In genomic region chr3:143216709-143217182, GRCh38 we compare ENCODE assay signal across 14 cellular contexts.
DNase-seq lines count a peak whose midpoint lies in the region; ATAC-seq and TF ChIP-seq lines count a peak whose summit lies in the region.
"Had no signal": no experiment of that assay in that cellular context is flagged by ENCODE, and none has a peak within 500 bp of the region (broad histone marks: within the 10 kb centered on the region; RNA-seq: fewer than 3 reads in every experiment).

No MANE protein-coding gene starts in this region.

- no peak for TF ChIP-seq EP300 in SK-N-SH (IDR thresholded peaks at IDR 0.05; ENCODE audit: borderline replicate concordance in 1 of 2, low read depth in 1 of 2, low read length in 1 of 2)
- TF ChIP-seq EP300 in esophagus muscularis mucosa (IDR thresholded peaks at IDR 0.05) = no peak

- H3K36me3 ChIP-seq in SK-N-SH (replicated peaks in 1 of 2; ENCODE audit: control insufficient read depth in 1 of 2, insufficient read depth in 2 of 2, low read length in 1 of 2) = no peaks in the 10 kb centered on the region
- no peaks in the 10 kb centered on the region for H3K36me3 ChIP-seq in esophagus muscularis mucosa
- H3K36me3 ChIP-seq: thoracic aorta had no signal

- TF ChIP-seq CTCF in SK-N-SH (IDR thresholded peaks at IDR 0.05) (no peak), esophagus muscularis mucosa (IDR thresholded peaks at IDR 0.05) (no peak)

- H3K4me2 ChIP-seq in SK-N-SH = peak overlapping the region; percentile 4; the same call in 1 of the 2 replicates

- no peaks in the 10 kb centered on the region for H3K27me3 Mint-ChIP-seq in activated T-cell treated with anti-CD3 and anti-CD28 coated beads, Interleukin-2, amount 50 U/mL, for 24 hours
- H3K27me3 Mint-ChIP-seq in stimulated activated naive B cell treated with anti-CD40 and anti-IgM and Interleukin-4, amounts not matched to agents 10 μg/mL and 1 μg/mL and 100 μg/mL, for 72 hours = no peaks in the 10 kb centered on the region

- WGBS in SK-N-SH (ENCODE audit: low lambda C conversion rate) = 51% methylated on average over 3 of the region's 3 CpGs
- 62% methylated on average over 3 of the region's 3 CpGs for WGBS in esophagus muscularis mucosa

- no peaks in the 10 kb centered on the region for H3K9me3 ChIP-seq in SK-N-SH
- H3K9me3 ChIP-seq in esophagus muscularis mucosa = no peaks in the 10 kb centered on the region
- H3K9me3 ChIP-seq: thoracic aorta had no signal

- H3K4me3 ChIP-seq in SK-N-SH (ENCODE audit: low read depth in 2 of 2, low read length in 1 of 2) = no peak overlapping the region
- H3K4me3 ChIP-seq in esophagus muscularis mucosa = no peak overlapping the region
- H3K4me3 ChIP-seq: thoracic aorta had no signal

- CTCF ChIA-PET in SK-N-SH (lab: Yijun Ruan, JAX) = no interaction called here

- no peak overlapping the region for H3K27ac ChIP-seq in SK-N-SH (ENCODE audit: low read depth in 2 of 2, low read length in 1 of 2)
- H3K27ac ChIP-seq in esophagus muscularis mucosa (replicated peaks in 1 of 4) = no peak overlapping the region
- H3K27ac ChIP-seq: thoracic aorta, VCaP had no signal

- H3K79me2 ChIP-seq in SK-N-SH (ENCODE audit: insufficient read depth) = no peaks in the 10 kb centered on the region

- no peak for TF ChIP-seq POLR2A in esophagus muscularis mucosa (IDR thresholded peaks at IDR 0.05; ENCODE audit: low read depth)

- H3F3A ChIP-seq in SK-N-SH (replicated peaks; ENCODE audit: insufficient read depth) = no peaks in the 10 kb centered on the region

- no peaks in the 10 kb centered on the region for H3K9me2 ChIP-seq in SK-N-SH

- no peak for ATAC-seq in stimulated activated naive B cell treated with anti-CD40 and anti-IgM and Interleukin-4, amounts not matched to agents 10 μg/mL and 1 μg/mL and 100 μg/mL, for 72 hours (replicated peaks)
- ATAC-seq: effector memory CD8-positive, alpha-beta T cell had no signal

- H3K9me3 Mint-ChIP-seq in activated T-cell treated with anti-CD3 and anti-CD28 coated beads, Interleukin-2, amount 50 U/mL, for 24 hours = no peaks in the 10 kb centered on the region
- H3K9me3 Mint-ChIP-seq in stimulated activated naive B cell treated with anti-CD40 and anti-IgM and Interleukin-4, amounts not matched to agents 10 μg/mL and 1 μg/mL and 100 μg/mL, for 72 hours = no peaks in the 10 kb centered on the region
- H3K9me3 Mint-ChIP-seq: effector memory CD8-positive, alpha-beta T cell had no signal

- H3K4me1 Mint-ChIP-seq in activated T-cell treated with anti-CD3 and anti-CD28 coated beads, Interleukin-2, amount 50 U/mL, for 24 hours (ENCODE audit: low read depth) = peaks cover 21% of the 10 kb centered on the region
- peaks cover 20 to 46% of the 10 kb centered on the region in 2 donors for H3K4me1 Mint-ChIP-seq in stimulated activated naive B cell treated with anti-CD40 and anti-IgM and Interleukin-4, amounts not matched to agents 10 μg/mL and 1 μg/mL and 100 μg/mL, for 72 hours

- H3K27me3 ChIP-seq in SK-N-SH (ENCODE audit: insufficient read depth) = no peaks in the 10 kb centered on the region
- no peaks in the 10 kb centered on the region for H3K27me3 ChIP-seq in esophagus muscularis mucosa

- H3K9ac ChIP-seq in SK-N-SH = no peak overlapping the region

- H4K20me1 ChIP-seq in SK-N-SH (ENCODE audit: insufficient read depth) = no peaks in the 10 kb centered on the region

- H3K4me1 ChIP-seq in SK-N-SH (ENCODE audit: control insufficient read depth in 1 of 2, insufficient read depth in 2 of 2, low read depth in 1 of 2, low read length in 1 of 2) (no peaks in the 10 kb centered on the region), esophagus muscularis mucosa (no peaks in the 10 kb centered on the region)

- no peak for TF ChIP-seq RAD21 in SK-N-SH (IDR thresholded peaks at IDR 0.05; ENCODE audit: low read length)

- H3K27ac Mint-ChIP-seq in activated T-cell treated with anti-CD3 and anti-CD28 coated beads, Interleukin-2, amount 50 U/mL, for 24 hours = peak overlapping the region; percentile 62
- H3K27ac Mint-ChIP-seq in stimulated activated naive B cell treated with anti-CD40 and anti-IgM and Interleukin-4, amounts not matched to agents 10 μg/mL and 1 μg/mL and 100 μg/mL, for 72 hours = peak overlapping the region; percentile 70

- peak overlapping the region; percentile 5 for H2AFZ ChIP-seq in SK-N-SH (ENCODE audit: low read depth)

- H3K36me3 Mint-ChIP-seq in activated T-cell treated with anti-CD3 and anti-CD28 coated beads, Interleukin-2, amount 50 U/mL, for 24 hours (ENCODE audit: low read depth) = no peaks in the 10 kb centered on the region
- H3K36me3 Mint-ChIP-seq in stimulated activated naive B cell treated with anti-CD40 and anti-IgM and Interleukin-4, amounts not matched to agents 10 μg/mL and 1 μg/mL and 100 μg/mL, for 72 hours = no peaks in the 10 kb centered on the region

- POLR2A ChIA-PET in SK-N-SH (lab: Yijun Ruan, JAX) = no interaction called here

- no peak for DNase-seq in activated T-cell treated with anti-CD3 and anti-CD28 coated beads, Interleukin-2, amount 50 U/mL, for 24 hours
- no peak for DNase-seq in activated T-cell treated with anti-CD3 and anti-CD28 coated beads, Interleukin-2, amount 50 U/mL, for 48 hours
- no peak for DNase-seq in SK-N-SH
- DNase-seq in fibroblast of peridontal ligament (ENCODE audit: extremely low read depth) = peak; percentile 67
- no peak for DNase-seq in stimulated activated naive B cell treated with anti-CD40 and anti-IgM and Interleukin-4, amounts not matched to agents 10 μg/mL and 1 μg/mL and 100 μg/mL, for 72 hours
- no peak for DNase-seq in esophagus muscularis mucosa (ENCODE audit: extremely low spot score)
- DNase-seq in cerebellum (ENCODE audit: low spot score) = no peak
- no peak for DNase-seq in T-helper 9 cell
- DNase-seq: effector memory CD8-positive, alpha-beta T cell; NCI-H1436; NCI-H82; nucleus accumbens had no signal

- intact Hi-C loops in esophagus muscularis mucosa (cut with DNase I) = no loop called here

- H3K4me3 Mint-ChIP-seq in activated T-cell treated with anti-CD3 and anti-CD28 coated beads, Interleukin-2, amount 50 U/mL, for 24 hours = peak overlapping the region; percentile 40
- H3K4me3 Mint-ChIP-seq in stimulated activated naive B cell treated with anti-CD40 and anti-IgM and Interleukin-4, amounts not matched to agents 10 μg/mL and 1 μg/mL and 100 μg/mL, for 72 hours = peak overlapping the region in 1 of 2 donors; percentile 57
- H3K4me3 Mint-ChIP-seq: effector memory CD8-positive, alpha-beta T cell had no signal

TF ChIP-seq in SK-N-SH, 30 proteins besides CTCF, POLR2A, EP300 and RAD21:
- TF ChIP-seq TEAD4 (IDR thresholded peaks at IDR 0.05; ENCODE audit: borderline replicate concordance, insufficient read depth) = no peak
- TF ChIP-seq, protein P1, sequence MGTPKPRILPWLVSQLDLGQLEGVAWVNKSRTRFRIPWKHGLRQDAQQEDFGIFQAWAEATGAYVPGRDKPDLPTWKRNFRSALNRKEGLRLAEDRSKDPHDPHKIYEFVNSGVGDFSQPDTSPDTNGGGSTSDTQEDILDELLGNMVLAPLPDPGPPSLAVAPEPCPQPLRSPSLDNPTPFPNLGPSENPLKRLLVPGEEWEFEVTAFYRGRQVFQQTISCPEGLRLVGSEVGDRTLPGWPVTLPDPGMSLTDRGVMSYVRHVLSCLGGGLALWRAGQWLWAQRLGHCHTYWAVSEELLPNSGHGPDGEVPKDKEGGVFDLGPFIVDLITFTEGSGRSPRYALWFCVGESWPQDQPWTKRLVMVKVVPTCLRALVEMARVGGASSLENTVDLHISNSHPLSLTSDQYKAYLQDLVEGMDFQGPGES (IDR thresholded peaks at IDR 0.05; ENCODE audit: low read depth, low read length) = no peak
- no peak for TF ChIP-seq FOXM1 (IDR thresholded peaks at IDR 0.05; ENCODE audit: low read depth)
- no peak for TF ChIP-seq MEF2A (IDR thresholded peaks at IDR 0.05; ENCODE audit: borderline replicate concordance, low read depth)
TF ChIP-seq in SK-N-SH: peak in this region for 0.
